In genomic region chr14:95472819-95473251, GRCh38 we compare ENCODE assay signal across 10 cellular contexts. TPM values are rescaled to one million over a fixed set of nuclear protein-coding genes. Genes with fewer than 3 reads are reported as not detected.
A peak's percentile ranks its signal among the peaks of the same experiment; 100 is the strongest.
DNase-seq lines count a peak whose midpoint lies in the region; TF ChIP-seq lines count a peak whose summit lies in the region.
"Had no signal": no experiment of that assay in that cellular context is flagged by ENCODE, and none has a peak within 500 bp of the region (broad histone marks: within the 10 kb centered on the region; RNA-seq: fewer than 3 reads in every experiment).

No MANE protein-coding gene starts in this region.

- peaks cover 0 to 58% (median 1%) of the 10 kb centered on the region in 11 experiments; a peak in 12 of 22 replicates for H4K20me1 ChIP-seq in BLaER1 treated with 17β-estradiol and CSF1 and Interleukin-3, amounts not matched to agents 10 nM and 100 nM

- peak overlapping the region; percentile 20 for H2AK5ac ChIP-seq in trophoblast cell (ENCODE audit: low read length)

- H3K23ac ChIP-seq in trophoblast cell (ENCODE audit: low read length) = no peak overlapping the region

- H3K79me2 ChIP-seq in trophoblast cell (ENCODE audit: control insufficient read depth, insufficient read depth, low read length, poor library complexity) = no peaks in the 10 kb centered on the region

- H2BK12ac ChIP-seq in trophoblast cell (ENCODE audit: low read length) = no peak overlapping the region

- intact Hi-C loops in adrenal gland (cut with DNase I) = no loop called here

- H2BK120ac ChIP-seq in trophoblast cell (ENCODE audit: insufficient read depth, low read length, poor library complexity) = no peak overlapping the region

- peaks cover 42 to 97% (median 95%) of the 10 kb centered on the region in 10 experiments for H3K4me1 ChIP-seq in BLaER1 treated with 17β-estradiol and CSF1 and Interleukin-3, amounts not matched to agents 10 nM and 100 nM
- H3K4me1 ChIP-seq in trophoblast cell (ENCODE audit: control insufficient read depth in 1 of 2, insufficient read depth in 2 of 2, low read length in 2 of 2) = peaks cover 23 to 25% of the 10 kb centered on the region in 2 experiments
- peaks cover 0 to 7% of the 10 kb centered on the region in 2 donors for H3K4me1 ChIP-seq in adrenal gland (replicated peaks in 1 of 2)

- no peak for TF ChIP-seq CTCF in adrenal gland (IDR thresholded peaks at IDR 0.05)

- peaks cover 0 to 5% (median 0%) of the 10 kb centered on the region in 11 experiments; a peak in 2 of 22 replicates for H3K9me3 ChIP-seq in BLaER1 treated with 17β-estradiol and CSF1 and Interleukin-3, amounts not matched to agents 10 nM and 100 nM (replicated peaks in 1 of 11)
- H3K9me3 ChIP-seq in trophoblast cell (ENCODE audit: insufficient read depth, low read depth, low read length) (no peaks in the 10 kb centered on the region), adrenal gland (replicated peaks in 1 of 3) (no peaks in the 10 kb centered on the region)

- H2AFZ ChIP-seq in trophoblast cell (ENCODE audit: insufficient read depth, low read length, poor library complexity) = no peak overlapping the region

- no peak overlapping the region for H2BK5ac ChIP-seq in trophoblast cell (ENCODE audit: low read depth, low read length, poor library complexity)

- no peak overlapping the region for H3K18ac ChIP-seq in trophoblast cell (ENCODE audit: low read length)

- H3K27me3 ChIP-seq in BLaER1 treated with 17β-estradiol and CSF1 and Interleukin-3, amounts not matched to agents 10 nM and 100 nM = no peaks in the 10 kb centered on the region
- no peaks in the 10 kb centered on the region for H3K27me3 ChIP-seq in trophoblast cell (ENCODE audit: insufficient read depth, low read length)
- no peaks in the 10 kb centered on the region for H3K27me3 ChIP-seq in adrenal gland

- H3K4me3 ChIP-seq in BLaER1 treated with 17β-estradiol and CSF1 and Interleukin-3, amounts not matched to agents 10 nM and 100 nM = peak overlapping the region in 8 of 10 experiments; percentile 4 to 51 (median 40); a peak in 15 of 20 replicates
- H3K4me3 ChIP-seq in Jurkat, Clone E6-1 (ENCODE audit: low read length) = peak overlapping the region; percentile 9; the same call in 1 of the 2 replicates
- H3K4me3 ChIP-seq in trophoblast cell (ENCODE audit: low read depth, low read length) (no peak overlapping the region), adrenal gland (no peak overlapping the region)

- no CpG with 5 or more reads among the region's 10 CpGs for WGBS in trophoblast cell (ENCODE audit: extremely low coverage, insufficient coverage, insufficient read length)
- 68 to 81% (median 71%) methylated on average over 7 to 10 of the region's 10 CpGs for WGBS in adrenal gland, 4 donors

- DNase-seq in Jurkat, Clone E6-1 (ENCODE audit: low read depth, low spot score) = peak; percentile 69
- DNase-seq in fibroblast of gingiva (ENCODE audit: low read depth) (peak; percentile 25), trophoblast cell (no peak), RKO (ENCODE audit: low spot score) (no peak), T-helper 2 cell (no peak), pons (ENCODE audit: low spot score) (no peak), adrenal gland (no peak)
- DNase-seq: cerebellar nuclear complex, NCI-H345 had no signal

- no peak overlapping the region for H3K14ac ChIP-seq in trophoblast cell (ENCODE audit: low read length)

- no peak overlapping the region for H3K4ac ChIP-seq in trophoblast cell (ENCODE audit: low read depth, low read length)

- H3K79me1 ChIP-seq in trophoblast cell (ENCODE audit: low read length) = peaks cover 7% of the 10 kb centered on the region

- H4K91ac ChIP-seq in trophoblast cell (ENCODE audit: low read depth, low read length) = no peak overlapping the region

- peak overlapping the region; percentile 61 to 98 (median 88) for H3K4me2 ChIP-seq in BLaER1 treated with 17β-estradiol and CSF1 and Interleukin-3, amounts not matched to agents 10 nM and 100 nM
- no peak overlapping the region for H3K4me2 ChIP-seq in trophoblast cell (ENCODE audit: low read length)

- H3K9ac ChIP-seq in BLaER1 treated with 17β-estradiol and CSF1 and Interleukin-3, amounts not matched to agents 10 nM and 100 nM = peak overlapping the region; percentile 51 to 93 (median 78); a peak in 20 of 22 replicates
- H3K9ac ChIP-seq in trophoblast cell (ENCODE audit: low read length) = no peak overlapping the region

- TF ChIP-seq POLR2A in adrenal gland (IDR thresholded peaks at IDR 0.05) = no peak

- peak overlapping the region; percentile 1 to 99 (median 94); a peak in 20 of 22 replicates for H3K27ac ChIP-seq in BLaER1 treated with 17β-estradiol and CSF1 and Interleukin-3, amounts not matched to agents 10 nM and 100 nM
- no peak overlapping the region for H3K27ac ChIP-seq in trophoblast cell (ENCODE audit: low read depth, low read length)
- no peak overlapping the region for H3K27ac ChIP-seq in adrenal gland

- H4K12ac ChIP-seq in trophoblast cell (ENCODE audit: low read depth, low read length) = no peak overlapping the region

- peaks cover 75 to 97% (median 91%) of the 10 kb centered on the region in 11 experiments for H3K36me3 ChIP-seq in BLaER1 treated with 17β-estradiol and CSF1 and Interleukin-3, amounts not matched to agents 10 nM and 100 nM
- no peaks in the 10 kb centered on the region for H3K36me3 ChIP-seq in trophoblast cell (ENCODE audit: control insufficient read depth in 1 of 2, insufficient read depth in 2 of 2, low read length in 2 of 2)
- H3K36me3 ChIP-seq in adrenal gland (replicated peaks in 1 of 2) = peaks cover 0 to 15% of the 10 kb centered on the region in 2 donors

- H4K8ac ChIP-seq in trophoblast cell (ENCODE audit: low read depth, low read length) = no peak overlapping the region

RNA-seq across cellular contexts. Expression of gene SYNE3, which starts 43.6 kb away (rescaled TPM):
- polyA plus RNA-seq in Jurkat, Clone E6-1 (2012; ENCODE audit: insufficient read depth, insufficient read length) = 1.4 TPM
- polyA plus RNA-seq in trophoblast cell (2013) = 0.81 and 0.86 TPM in 2 replicates
- total RNA-seq in adrenal gland = 10 to 100 TPM; 10.5 to 24.8 (median 14.4) TPM
- 1 to 10 TPM; 2.5 to 6.2 (median 4.4) TPM for polyA plus RNA-seq in adrenal gland

Comparison
In these comparisons a context has a peak if more than half of its experiments do, and no peak if none do; other contexts are left out.
1. H3K27ac ChIP-seq: peak in BLaER1 treated with 17β-estradiol and CSF1 and Interleukin-3, amounts not matched to agents 10 nM and 100 nM (11 of 11); none in trophoblast cell (single experiment) and adrenal gland (0 of 5).
2. H3K4me3 ChIP-seq: peak in BLaER1 treated with 17β-estradiol and CSF1 and Interleukin-3, amounts not matched to agents 10 nM and 100 nM (8 of 10) and Jurkat, Clone E6-1 (single experiment); none in trophoblast cell (single experiment) and adrenal gland (0 of 4).
3. DNase-seq: peak in Jurkat, Clone E6-1 (single experiment) and fibroblast of gingiva (single experiment); none in trophoblast cell (0 of 2), RKO (single experiment), T-helper 2 cell (0 of 5), pons (single experiment) and adrenal gland (0 of 7).